ENCODE assay signal across 11 cellular contexts in the genomic region with DNA sequence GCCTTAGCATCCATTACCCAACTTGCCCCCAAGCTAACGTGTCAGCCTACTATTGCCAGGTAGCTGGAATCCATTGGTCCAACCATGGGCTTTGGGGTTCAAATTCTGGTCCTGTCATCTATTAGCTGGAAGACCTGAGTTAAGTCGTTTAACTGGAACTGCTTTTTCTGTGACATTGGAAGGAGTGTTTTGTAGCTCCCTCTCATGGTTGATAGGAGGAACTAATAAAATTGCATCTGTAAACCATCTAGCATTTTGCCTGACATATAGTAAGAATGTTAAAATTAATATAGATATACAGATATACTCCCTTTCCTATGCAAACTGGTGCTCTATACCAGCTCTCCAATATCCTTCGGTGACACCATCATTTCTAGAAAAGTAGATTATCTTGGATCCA. TPM values are rescaled to one million over a fixed set of nuclear protein-coding genes. Genes with fewer than 3 reads are reported as not detected.
A peak's percentile ranks its signal among the peaks of the same experiment; 100 is the strongest.
DNase-seq lines count a peak whose midpoint lies in the region; ATAC-seq and TF ChIP-seq lines count a peak whose summit lies in the region.
"Had no signal": no experiment of that assay in that cellular context is flagged by ENCODE, and none has a peak within 500 bp of the region (broad histone marks: within the 10 kb centered on the region; RNA-seq: fewer than 3 reads in every experiment).

No MANE protein-coding gene starts in this region.

- H3K27ac Mint-ChIP-seq in endothelial cell (ENCODE audit: unreplicated experiment): no peak overlapping the region
- no peak overlapping the region for H3K27ac Mint-ChIP-seq in activated naive CD8-positive, alpha-beta T cell treated with anti-CD3 and anti-CD28 coated beads for 36 hours
- H3K27ac Mint-ChIP-seq: activated CD4-positive, alpha-beta memory T cell treated with anti-CD3 and anti-CD28 coated beads for 36 hours had no signal

- no peak overlapping the region for H3K9ac ChIP-seq in OCI-LY1 (ENCODE audit: low read length)

- H3K4me1 ChIP-seq in cardiac muscle cell (ENCODE audit: low read depth) (peaks cover under 1% of the 10 kb centered on the region), right cardiac atrium (ENCODE audit: control insufficient read depth, insufficient read depth, low read length) (no peaks in the 10 kb centered on the region), OCI-LY1 (ENCODE audit: insufficient read depth, low read length, severe bottlenecking) (no peaks in the 10 kb centered on the region), PC-9 (replicated peaks; ENCODE audit: insufficient read depth) (peaks cover 16% of the 10 kb centered on the region)

- H3K4me1 Mint-ChIP-seq in endothelial cell (ENCODE audit: unreplicated experiment): peaks cover 8% of the 10 kb centered on the region
- H3K4me1 Mint-ChIP-seq in activated naive CD8-positive, alpha-beta T cell treated with anti-CD3 and anti-CD28 coated beads for 36 hours: no peaks in the 10 kb centered on the region

- POLR2A ChIA-PET in PC-9 (lab: Charles Lee; ENCODE audit: unreplicated experiment): no interaction called here

- H3K9me2 ChIP-seq in OCI-LY1 (ENCODE audit: low read depth, low read length): no peaks in the 10 kb centered on the region
- H3K9me2 ChIP-seq in PC-9 (ENCODE audit: insufficient read depth): no peaks in the 10 kb centered on the region

- no peak overlapping the region for H3K4me3 Mint-ChIP-seq in endothelial cell (ENCODE audit: unreplicated experiment)
- no peak overlapping the region for H3K4me3 Mint-ChIP-seq in activated naive CD8-positive, alpha-beta T cell treated with anti-CD3 and anti-CD28 coated beads for 36 hours
- H3K4me3 Mint-ChIP-seq: activated CD4-positive, alpha-beta memory T cell treated with anti-CD3 and anti-CD28 coated beads for 36 hours had no signal

- H3K4me2 ChIP-seq in OCI-LY1 (ENCODE audit: low read length): no peak overlapping the region
- H3K4me2 ChIP-seq in PC-9: no peak overlapping the region

- WGBS in right cardiac atrium: 63% methylated on average over 3 of the region's 3 CpGs

- CTCF ChIA-PET in PC-9 (lab: Charles Lee): interaction anchor here (1.0 kb wide), 1 partner anchor 10 kb away, joined by 6 read pairs; no protein-coding TSS in a partner anchor

- no peaks in the 10 kb centered on the region for H3K9me3 ChIP-seq in cardiac muscle cell (ENCODE audit: low read depth)
- no peaks in the 10 kb centered on the region for H3K9me3 ChIP-seq in right cardiac atrium (ENCODE audit: control insufficient read depth, low read length)
- H3K9me3 ChIP-seq in OCI-LY1 (ENCODE audit: low read length): no peaks in the 10 kb centered on the region
- no peaks in the 10 kb centered on the region for H3K9me3 ChIP-seq in PC-9 (ENCODE audit: insufficient read depth, low read depth)

- no peak overlapping the region for H2AFZ ChIP-seq in OCI-LY1 (ENCODE audit: low read length)
- no peak overlapping the region for H2AFZ ChIP-seq in PC-9

- DNase-seq in cardiac muscle cell (ENCODE audit: low read depth in 1 of 2, low spot score in 1 of 2): no peak
- DNase-seq in right cardiac atrium: no peak
- no peak for DNase-seq in endothelial cell (ENCODE audit: low spot score)
- no peak for DNase-seq in PC-9
- no peak for DNase-seq in central memory CD4-positive, alpha-beta T cell
- no peak for DNase-seq in activated naive CD8-positive, alpha-beta T cell treated with anti-CD3 and anti-CD28 coated beads for 36 hours
- DNase-seq in kidney glomerular epithelial cell (lab: John Stamatoyannopoulos, UW): no peak
- DNase-seq: activated CD4-positive, alpha-beta memory T cell treated with anti-CD3 and anti-CD28 coated beads for 36 hours; C1 segment of cervical spinal cord; NCI-H1694 had no signal

- H4K20me1 ChIP-seq in OCI-LY1 (ENCODE audit: insufficient read depth, low read length) (no peaks in the 10 kb centered on the region), PC-9 (ENCODE audit: insufficient read depth) (no peaks in the 10 kb centered on the region)

- H3K27me3 Mint-ChIP-seq in endothelial cell (ENCODE audit: unreplicated experiment): peaks cover 1% of the 10 kb centered on the region
- peaks cover 18% of the 10 kb centered on the region for H3K27me3 Mint-ChIP-seq in activated naive CD8-positive, alpha-beta T cell treated with anti-CD3 and anti-CD28 coated beads for 36 hours

- H3K4me3 ChIP-seq in cardiac muscle cell (no peak overlapping the region), right cardiac atrium (ENCODE audit: low read length) (no peak overlapping the region), OCI-LY1 (ENCODE audit: low read depth, low read length, poor library complexity, severe bottlenecking) (no peak overlapping the region), PC-9 (no peak overlapping the region)

- H3K27me3 ChIP-seq in cardiac muscle cell (no peaks in the 10 kb centered on the region), right cardiac atrium (ENCODE audit: control insufficient read depth, insufficient read depth) (no peaks in the 10 kb centered on the region), OCI-LY1 (ENCODE audit: insufficient read depth, low read length) (no peaks in the 10 kb centered on the region; the same call in 1 of the 2 replicates), PC-9 (ENCODE audit: insufficient read depth, low read depth) (no peaks in the 10 kb centered on the region)

- no peak overlapping the region for H3K27ac ChIP-seq in cardiac muscle cell
- H3K27ac ChIP-seq in right cardiac atrium (ENCODE audit: low read length): no peak overlapping the region
- no peak overlapping the region for H3K27ac ChIP-seq in OCI-LY1 (ENCODE audit: low read depth, low read length, poor library complexity, severe bottlenecking)
- no peak overlapping the region for H3K27ac ChIP-seq in PC-9

- no peaks in the 10 kb centered on the region for H3K36me3 ChIP-seq in cardiac muscle cell
- no peaks in the 10 kb centered on the region for H3K36me3 ChIP-seq in OCI-LY1 (ENCODE audit: insufficient read depth, low read length)
- no peaks in the 10 kb centered on the region for H3K36me3 ChIP-seq in PC-9 (ENCODE audit: low read depth)

- intact Hi-C loops in right cardiac atrium (cut with DNase I) (no loop called here), PC-9 (cut with micrococcal nuclease; ENCODE audit: unreplicated experiment) (loop anchor here (5.0 kb wide), 1 partner anchor 123 kb away; no protein-coding TSS in a partner anchor)

- no peaks in the 10 kb centered on the region for H3F3A ChIP-seq in OCI-LY1 (ENCODE audit: insufficient read depth, low read length)
- H3F3A ChIP-seq in PC-9 (ENCODE audit: insufficient read depth, low read depth): peaks cover 10% of the 10 kb centered on the region; the same call in 1 of the 2 replicates

- BruUV-seq in PC-9 (replicated peaks; lab: Mats Ljungman, UMichigan): no TSS peak

- H3K36me3 Mint-ChIP-seq in endothelial cell (ENCODE audit: low read depth, unreplicated experiment): no peaks in the 10 kb centered on the region
- no peaks in the 10 kb centered on the region for H3K36me3 Mint-ChIP-seq in activated naive CD8-positive, alpha-beta T cell treated with anti-CD3 and anti-CD28 coated beads for 36 hours
- H3K36me3 Mint-ChIP-seq: activated CD4-positive, alpha-beta memory T cell treated with anti-CD3 and anti-CD28 coated beads for 36 hours had no signal

- no peaks in the 10 kb centered on the region for H3K9me3 Mint-ChIP-seq in endothelial cell (ENCODE audit: unreplicated experiment)
- no peaks in the 10 kb centered on the region for H3K9me3 Mint-ChIP-seq in activated naive CD8-positive, alpha-beta T cell treated with anti-CD3 and anti-CD28 coated beads for 36 hours
- H3K9me3 Mint-ChIP-seq: activated CD4-positive, alpha-beta memory T cell treated with anti-CD3 and anti-CD28 coated beads for 36 hours had no signal

- no peak for ATAC-seq in right cardiac atrium

- TF ChIP-seq CTCF in cardiac muscle cell (IDR thresholded peaks at IDR 0.05; ENCODE audit: low read depth, low read length): peak; percentile 24
- peak; percentile 22; the same call in 1 of the 2 replicates for TF ChIP-seq CTCF in OCI-LY1 (IDR thresholded peaks at IDR 0.05; ENCODE audit: low read length)
- peak; percentile 22 for TF ChIP-seq CTCF in endothelial cell (IDR thresholded peaks at IDR 0.05; ENCODE audit: unreplicated experiment)
- TF ChIP-seq CTCF in PC-9 (conservative IDR thresholded peaks at IDR 0.05): no peak

- H3K79me2 ChIP-seq in OCI-LY1 (ENCODE audit: insufficient read depth, low read length) (no peaks in the 10 kb centered on the region), PC-9 (ENCODE audit: low read depth) (no peaks in the 10 kb centered on the region)

RNA-seq across cellular contexts. Expression of a gene that starts 23.8 kb away (rescaled TPM):
- total RNA-seq in cardiac muscle cell (29.8 and 37.8 TPM in 2 replicates), right cardiac atrium (10 to 100 TPM; 15.8 to 22.6 (median 20.5) TPM), endothelial cell (ENCODE audit: unreplicated experiment) (31.2 TPM), PC-9 (2021) (13.6 and 17.1 TPM in 2 replicates)
- polyA plus RNA-seq in cardiac muscle cell (33.7 and 36.6 TPM in 2 replicates), right cardiac atrium (7.4 TPM)
- 10 to 100 TPM; 30.2 to 30.5 TPM for total RNA-seq in activated naive CD8-positive, alpha-beta T cell treated with anti-CD3 and anti-CD28 coated beads for 36 hours
